8 cellular contexts compared by ENCODE assay signal in the genomic region with DNA sequence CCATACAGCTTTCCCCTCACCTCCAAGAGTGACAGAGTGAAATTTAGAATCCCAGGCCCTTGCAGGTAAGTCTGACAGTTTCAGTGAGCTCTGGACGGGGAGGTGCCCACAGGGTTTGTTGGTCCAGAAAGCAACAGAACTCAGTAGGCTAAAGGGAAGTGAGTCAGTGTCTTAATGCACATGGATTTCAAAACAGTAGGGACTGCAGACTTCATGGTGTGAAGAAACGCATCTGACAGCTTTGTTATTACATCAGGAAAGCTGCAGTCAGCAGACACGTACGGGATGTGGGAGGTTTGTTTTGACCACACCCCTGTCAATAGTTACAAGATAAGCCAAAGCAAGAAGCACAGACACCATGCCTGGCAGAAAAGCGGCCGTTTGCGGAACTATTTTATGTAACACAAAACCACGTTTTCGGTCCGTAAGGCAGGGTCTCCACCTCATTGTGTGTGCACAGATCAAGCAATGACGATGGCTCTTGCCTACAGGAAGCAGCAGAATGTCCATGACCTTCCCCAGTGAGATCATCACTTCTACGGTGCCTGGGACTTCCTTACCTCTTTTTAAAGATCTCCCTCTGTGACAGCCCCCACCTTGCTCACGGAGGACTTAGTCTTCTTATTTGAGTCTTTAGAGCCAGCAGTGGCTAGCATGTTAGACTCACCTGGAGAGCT. TPM values are rescaled to one million over a fixed set of nuclear protein-coding genes. Genes with fewer than 3 reads are reported as not detected.
DNase-seq lines count a peak whose midpoint lies in the region; ATAC-seq, FAIRE-seq and TF ChIP-seq lines count a peak whose summit lies in the region.

No MANE protein-coding gene starts in this region.

- H3K9ac ChIP-seq in astrocyte (ENCODE audit: low read length) = no peak overlapping the region

- H3K9me3 Mint-ChIP-seq in astrocyte (ENCODE audit: unreplicated experiment) = peaks cover 17% of the 10 kb centered on the region

- H3K4me3 Mint-ChIP-seq in T-helper 17 cell (peak overlapping the region; percentile 78), astrocyte (ENCODE audit: unreplicated experiment) (no peak overlapping the region)

- TF ChIP-seq CTCF in astrocyte (IDR thresholded peaks at IDR 0.05; ENCODE audit: insufficient read depth, low read depth, low read length) = no peak
- no peak for TF ChIP-seq CTCF in OCI-LY7 (conservative IDR thresholded peaks at IDR 0.05; ENCODE audit: low read length)

- no TSS peak for BruUV-seq in OCI-LY7 (replicated peaks; lab: Mats Ljungman, UMichigan)

- H3K4me1 ChIP-seq in astrocyte (ENCODE audit: insufficient read depth, low read length) = no peaks in the 10 kb centered on the region
- H3K4me1 ChIP-seq in OCI-LY7 (ENCODE audit: insufficient read depth, low read length, poor library complexity, severe bottlenecking) = no peaks in the 10 kb centered on the region

- peak overlapping the region; percentile 99 for H3K27ac Mint-ChIP-seq in T-helper 17 cell
- no peak overlapping the region for H3K27ac Mint-ChIP-seq in astrocyte (ENCODE audit: unreplicated experiment)

- ATAC-seq in HG03354 (IDR thresholded peaks at IDR 0.05; ENCODE audit: poor library complexity, severe bottlenecking, unreplicated experiment) (peak; percentile 90), T-helper 17 cell (peak; percentile 87)

- FAIRE-seq in GM12891 (lab: Jason Lieb, UNC) (peak; percentile 57), astrocyte (lab: Jason Lieb, UNC) (no peak)

- no peaks in the 10 kb centered on the region for H4K20me1 ChIP-seq in astrocyte (ENCODE audit: insufficient read depth, low read length)
- no peaks in the 10 kb centered on the region for H4K20me1 ChIP-seq in OCI-LY7 (ENCODE audit: insufficient read depth, low read length)

- CTCF ChIA-PET in OCI-LY7 (lab: Charles Lee; ENCODE audit: unreplicated experiment) = no interaction called here

- H3K36me3 Mint-ChIP-seq in T-helper 17 cell (ENCODE audit: low read depth) (no peaks in the 10 kb centered on the region), astrocyte (ENCODE audit: low read depth, unreplicated experiment) (no peaks in the 10 kb centered on the region)

- DNase-seq in GM12891 (ENCODE audit: insufficient read length, low spot score) = no peak
- peak; percentile 51 to 77 (median 66) for DNase-seq in T-helper 17 cell
- DNase-seq in astrocyte (ENCODE audit: low read depth) = peak; percentile 73
- peak; percentile 89 for DNase-seq in kidney glomerular epithelial cell (lab: John Stamatoyannopoulos, UW)
- DNase-seq in stimulated activated CD4-positive, alpha-beta T cell treated with anti-CD3 and anti-CD28 coated beads, Interleukin-4, amount 100 ng/mL, for 24 hours = peak; percentile 60
- DNase-seq in OCI-LY7 (ENCODE audit: low spot score) = no peak
- DNase-seq in NCI-H510A (lab: John Stamatoyannopoulos, UW) = no peak

- H3K9me3 ChIP-seq in T-helper 17 cell (ENCODE audit: control insufficient read depth, low read length, poor library complexity, severe bottlenecking) = no peaks in the 10 kb centered on the region
- H3K9me3 ChIP-seq in astrocyte (ENCODE audit: insufficient read depth, low read depth, low read length) = peaks cover 3% of the 10 kb centered on the region
- no peaks in the 10 kb centered on the region for H3K9me3 ChIP-seq in OCI-LY7 (ENCODE audit: low read length)

- no peaks in the 10 kb centered on the region for H3K27me3 Mint-ChIP-seq in T-helper 17 cell
- peaks cover 2% of the 10 kb centered on the region for H3K27me3 Mint-ChIP-seq in astrocyte (ENCODE audit: low read depth, unreplicated experiment)

- H3K9me2 ChIP-seq in OCI-LY7 (ENCODE audit: insufficient read depth, low read length) = no peaks in the 10 kb centered on the region

- no peak overlapping the region for H3K27ac ChIP-seq in astrocyte (ENCODE audit: low read depth, low read length)
- H3K27ac ChIP-seq in OCI-LY7 (ENCODE audit: low read depth, low read length, poor library complexity, severe bottlenecking) = no peak overlapping the region

- H3K36me3 ChIP-seq in astrocyte (ENCODE audit: insufficient read depth, low read length) (no peaks in the 10 kb centered on the region), OCI-LY7 (ENCODE audit: insufficient read depth, low read length) (no peaks in the 10 kb centered on the region)

- intact Hi-C loops in OCI-LY7 (cut with micrococcal nuclease; ENCODE audit: unreplicated experiment) = no loop called here

- H2AFZ ChIP-seq in astrocyte (ENCODE audit: low read depth, low read length) (no peak overlapping the region), OCI-LY7 (ENCODE audit: low read length) (no peak overlapping the region)

- no peak for TF ChIP-seq POLR2A in GM12891 (IDR thresholded peaks at IDR 0.05; ENCODE audit: low read depth, low read length)

- H3K4me2 ChIP-seq in astrocyte (ENCODE audit: low read length) (no peak overlapping the region), OCI-LY7 (ENCODE audit: low read length) (no peak overlapping the region)

- H3K79me2 ChIP-seq in astrocyte (ENCODE audit: insufficient read depth, low read length) = no peaks in the 10 kb centered on the region
- H3K79me2 ChIP-seq in OCI-LY7 (ENCODE audit: insufficient read depth, low read depth, low read length) = no peaks in the 10 kb centered on the region

- H3K4me3 ChIP-seq in astrocyte (ENCODE audit: insufficient read depth, low read depth, low read length) (no peak overlapping the region), OCI-LY7 (ENCODE audit: low read depth, low read length, poor library complexity, severe bottlenecking) (no peak overlapping the region)

- no peaks in the 10 kb centered on the region for H3K27me3 ChIP-seq in astrocyte (ENCODE audit: insufficient read depth, low read length)

- POLR2A ChIA-PET in OCI-LY7 (lab: Charles Lee) = no interaction called here

- H3K4me1 Mint-ChIP-seq in T-helper 17 cell (peaks cover 12% of the 10 kb centered on the region), astrocyte (ENCODE audit: low read depth, unreplicated experiment) (peaks cover 2% of the 10 kb centered on the region)

TF ChIP-seq in GM12891, 5 proteins besides CTCF, POLR2A, EP300 and RAD21:
- peak; percentile 43; the same call in 1 of the 2 replicates for TF ChIP-seq SPI1 (IDR thresholded peaks at IDR 0.05; ENCODE audit: low read depth, low read length)
- TF ChIP-seq POU2F2 (IDR thresholded peaks at IDR 0.05; ENCODE audit: low read depth, low read length) = no peak

RNA-seq across cellular contexts. Expression of gene FTH1, which starts 58.1 kb away (rescaled TPM):
- 1,402 TPM for polyA plus RNA-seq in GM12891 (2012; ENCODE audit: low read depth, missing spikeins)
- total RNA-seq in T-helper 17 cell (1,000 to 10,000 TPM; 1,744 to 2,260 TPM), astrocyte (2,052 and 2,092 TPM in 2 replicates), OCI-LY7 (2022) (185 and 245 TPM in 2 replicates)
- 143 and 153 TPM in 2 replicates for total RNA-seq in OCI-LY7 (2014; rRNA removed; shearing (Covaris generic))

Comparison
In these comparisons a context has a peak if more than half of its experiments do, and no peak if none do; other contexts are left out.
1. DNase-seq: peak in T-helper 17 cell (3 of 3), astrocyte (single experiment), kidney glomerular epithelial cell (single experiment) and stimulated activated CD4-positive, alpha-beta T cell treated with anti-CD3 and anti-CD28 coated beads, Interleukin-4, amount 100 ng/mL, for 24 hours (single experiment); none in GM12891 (single experiment), OCI-LY7 (single experiment) and NCI-H510A (single experiment).